21 cellular contexts compared by ENCODE assay signal in the genomic region with DNA sequence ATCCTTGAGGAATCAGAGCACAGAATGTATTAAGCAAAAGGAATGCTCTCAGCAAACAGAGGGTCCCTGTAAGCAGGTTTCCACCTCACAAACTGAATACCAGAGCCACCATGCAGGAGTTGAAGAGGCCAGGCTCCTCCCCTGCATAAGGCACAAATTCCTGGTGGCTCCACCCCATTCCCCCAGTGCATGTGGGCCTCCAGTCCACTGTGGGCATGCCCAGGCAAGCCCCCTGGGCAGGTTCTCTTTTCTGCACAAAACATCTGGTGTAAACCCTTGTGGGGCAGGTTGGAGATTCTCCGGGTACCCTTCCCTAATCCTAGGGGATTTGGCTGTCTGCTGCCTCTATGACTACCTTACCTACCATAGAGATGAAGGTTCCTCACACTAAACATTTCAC.
DNase-seq lines count a peak whose midpoint lies in the region; ATAC-seq, FAIRE-seq and TF ChIP-seq lines count a peak whose summit lies in the region.
"Had no signal": no experiment of that assay in that cellular context is flagged by ENCODE, and none has a peak within 500 bp of the region (broad histone marks: within the 10 kb centered on the region; RNA-seq: fewer than 3 reads in every experiment).

No MANE protein-coding gene starts in this region.

- no peak overlapping the region for H3K18ac ChIP-seq in mesenchymal stem cell (ENCODE audit: low read depth in 1 of 2, low read length in 2 of 2)

- ATAC-seq in GM19328 (IDR thresholded peaks at IDR 0.05; ENCODE audit: unreplicated experiment) (no peak), HG03469 (IDR thresholded peaks at IDR 0.05; ENCODE audit: unreplicated experiment) (no peak)
- ATAC-seq: activated CD8-positive, alpha-beta T cell treated with anti-CD3 and anti-CD28 coated beads, Interleukin-2, amount 10 ng/mL, durations not matched to agents 7 days and 5 days; GM23338; right cardiac atrium had no signal

- H2BK5ac ChIP-seq in mesenchymal stem cell (ENCODE audit: low read depth, low read length, poor library complexity, severe bottlenecking) = peak overlapping the region; percentile 81

- H3K36me3 ChIP-seq in bronchial epithelial cell (ENCODE audit: control insufficient read depth, insufficient read depth, low read length) (no peaks in the 10 kb centered on the region), mesenchymal stem cell (ENCODE audit: control insufficient read depth in 1 of 2, insufficient read depth in 2 of 2, low read depth in 1 of 2, low read length in 2 of 2) (no peaks in the 10 kb centered on the region)
- H3K36me3 ChIP-seq: ascending aorta had no signal

- H3K4me2 ChIP-seq in mesenchymal stem cell (ENCODE audit: low read length, poor library complexity, severe bottlenecking) = no peak overlapping the region
- H3K4me2 ChIP-seq: GM23338, SK-N-SH had no signal

- H2AK5ac ChIP-seq in mesenchymal stem cell (ENCODE audit: low read length, severe bottlenecking) = peak overlapping the region; percentile 57

- no peak overlapping the region for H3K4ac ChIP-seq in mesenchymal stem cell (ENCODE audit: low read depth in 1 of 2, low read length in 2 of 2)

- no peak overlapping the region for H3K14ac ChIP-seq in mesenchymal stem cell (ENCODE audit: low read length in 2 of 2)

- H3K4me3 ChIP-seq in HFF-Myc (replicated peaks; ENCODE audit: low read depth, low read length) (no peak overlapping the region), bronchial epithelial cell (ENCODE audit: low read depth, low read length) (no peak overlapping the region), mesenchymal stem cell (ENCODE audit: insufficient read depth in 1 of 2, low read depth in 1 of 2, low read length in 2 of 2) (no peak overlapping the region)
- H3K4me3 ChIP-seq: ascending aorta, GM23338 had no signal

- peak overlapping the region in 1 of 2 experiments; percentile 11 for H2BK12ac ChIP-seq in mesenchymal stem cell (ENCODE audit: low read length in 2 of 2)

- H2BK120ac ChIP-seq in mesenchymal stem cell (ENCODE audit: low read depth, low read length) = no peak overlapping the region

- no peak for FAIRE-seq in bronchial epithelial cell (lab: Jason Lieb, UNC)

- no peak overlapping the region for H2AFZ ChIP-seq in mesenchymal stem cell (ENCODE audit: low read depth, low read length)
- H2AFZ ChIP-seq: GM23338, parathyroid adenoma had no signal

- H3K4me1 ChIP-seq in mesenchymal stem cell (ENCODE audit: control insufficient read depth, insufficient read depth, low read depth, low read length) = peaks cover 14% of the 10 kb centered on the region
- H3K4me1 ChIP-seq: ascending aorta had no signal

- TF ChIP-seq CTCF in HFF-Myc (IDR thresholded peaks at IDR 0.05; ENCODE audit: low read depth, low read length, missing control alignments) (no peak), bronchial epithelial cell (IDR thresholded peaks at IDR 0.05; ENCODE audit: insufficient read depth, low read length, severe bottlenecking) (no peak)

- H2BK15ac ChIP-seq in mesenchymal stem cell (ENCODE audit: low read depth, poor library complexity, severe bottlenecking) = no peak overlapping the region

- DNase-seq in EL (peak; percentile 28), HFF-Myc (ENCODE audit: extremely low read depth, low read depth) (peak; percentile 44), bronchial epithelial cell (ENCODE audit: low read depth) (peak; percentile 50), mesenchymal stem cell (no peak), GM19240 (ENCODE audit: insufficient read length, low spot score) (no peak)
- DNase-seq: activated CD4-positive, alpha-beta T cell treated with anti-CD3 and anti-CD28 coated beads for 1 hour; activated CD8-positive, alpha-beta T cell treated with anti-CD3 and anti-CD28 coated beads, Interleukin-2, amount 10 ng/mL, durations not matched to agents 7 days and 5 days; activated naive CD8-positive, alpha-beta T cell treated with anti-CD3 and anti-CD28 coated beads for 36 hours; Calu3; dermis blood vessel endothelial cell; DMS79 treated with DMSO at 0.1 percent for 48 hours; NCI-H1092 treated with DMSO at 0.1 percent for 48 hours; NCI-H2029; right cardiac atrium; SK-N-SH; stimulated activated CD4-positive, alpha-beta T cell treated with anti-CD3 and anti-CD28 coated beads, Interleukin-2, amount 100 ng/mL, for 48 hours had no signal

- 94% methylated on average over 1 of the region's 1 CpG for WGBS in mesenchymal stem cell

- H4K8ac ChIP-seq in mesenchymal stem cell (ENCODE audit: low read length) = no peak overlapping the region

- H3K27me3 ChIP-seq in bronchial epithelial cell (ENCODE audit: control insufficient read depth, insufficient read depth, low read length) (no peaks in the 10 kb centered on the region), mesenchymal stem cell (ENCODE audit: control insufficient read depth in 1 of 2, insufficient read depth in 1 of 2, low read length in 2 of 2) (no peaks in the 10 kb centered on the region)
- H3K27me3 ChIP-seq: ascending aorta had no signal

- H3K9ac ChIP-seq in mesenchymal stem cell (ENCODE audit: low read length) = no peak overlapping the region
- H3K9ac ChIP-seq: parathyroid adenoma, SK-N-SH had no signal

- H4K91ac ChIP-seq in mesenchymal stem cell (ENCODE audit: low read length) = no peak overlapping the region

- peaks cover 20% of the 10 kb centered on the region for H3K79me1 ChIP-seq in mesenchymal stem cell (replicated peaks; ENCODE audit: low read length, poor library complexity, severe bottlenecking)

- no peak overlapping the region for H3K23ac ChIP-seq in mesenchymal stem cell (ENCODE audit: low read length in 2 of 2)

- H3K27ac ChIP-seq in mesenchymal stem cell (ENCODE audit: low read length, poor library complexity, severe bottlenecking) = peak overlapping the region; percentile 65
- H3K27ac ChIP-seq: ascending aorta, parathyroid adenoma had no signal

- no peaks in the 10 kb centered on the region for H3K9me3 ChIP-seq in mesenchymal stem cell (ENCODE audit: control insufficient read depth, low read length)
- H3K9me3 ChIP-seq: ascending aorta, SK-N-SH had no signal

Comparison
In these comparisons a context has a peak if more than half of its experiments do, and no peak if none do; other contexts are left out.
1. DNase-seq: peak in EL (single experiment), HFF-Myc (single experiment) and bronchial epithelial cell (single experiment); none in mesenchymal stem cell (single experiment) and GM19240 (single experiment).